8 cellular contexts compared by ENCODE assay signal in the genomic region with DNA sequence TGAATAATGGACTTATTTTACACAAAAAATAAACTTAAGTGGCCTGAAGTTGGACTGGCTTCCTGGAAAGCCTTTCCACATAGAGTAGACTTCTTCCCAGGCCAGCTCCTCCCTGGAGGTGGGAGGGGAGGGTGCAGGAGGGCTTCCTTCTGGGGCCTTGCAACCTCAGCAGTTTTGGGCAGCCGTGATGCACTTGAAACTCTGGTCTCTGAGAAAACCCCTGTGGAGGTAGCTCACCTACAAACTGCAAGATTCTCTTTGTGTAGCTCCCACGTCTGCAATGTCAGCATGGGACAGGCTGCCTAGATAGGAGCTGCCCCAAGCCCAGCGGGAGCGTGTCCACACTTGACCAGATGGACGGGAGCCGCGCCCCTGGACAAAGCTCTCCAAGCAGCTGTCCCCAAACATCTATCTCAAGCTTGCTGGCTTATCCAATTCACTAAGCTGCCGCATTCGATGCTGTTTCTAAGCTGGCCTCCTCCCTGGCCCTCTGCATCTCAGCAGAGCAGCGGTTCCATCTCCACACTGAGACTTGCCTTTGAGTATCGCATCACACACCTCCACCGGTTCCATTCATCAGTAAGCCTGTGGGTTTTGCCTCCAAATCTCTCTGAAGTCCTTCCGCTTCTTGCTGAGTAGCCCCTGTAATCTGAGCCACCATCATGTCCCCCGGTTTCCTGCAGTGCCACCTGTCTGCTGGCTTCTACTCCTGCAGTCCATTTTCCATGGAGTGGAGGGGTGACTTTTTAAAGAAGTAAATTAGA. TPM values are rescaled to one million over a fixed set of nuclear protein-coding genes. Genes with fewer than 3 reads are reported as not detected.
DNase-seq lines count a peak whose midpoint lies in the region; ATAC-seq and TF ChIP-seq lines count a peak whose summit lies in the region.

No MANE protein-coding gene starts in this region.

- peak overlapping the region; percentile 77 for H3K27ac ChIP-seq in foreskin keratinocyte
- peak overlapping the region; percentile 55 to 65 for H3K27ac ChIP-seq in prostate gland

- H3K36me3 ChIP-seq in prostate gland: no peaks in the 10 kb centered on the region

- no peaks in the 10 kb centered on the region for H3K27me3 ChIP-seq in foreskin keratinocyte
- H3K27me3 ChIP-seq in prostate gland (replicated peaks; ENCODE audit: insufficient read depth): no peaks in the 10 kb centered on the region

- H3K4me3 ChIP-seq in WI38 (ENCODE audit: low read depth, low read length) (peak overlapping the region; percentile 41; the same call in 1 of the 2 replicates), prostate gland (no peak overlapping the region)

- H3K9me3 ChIP-seq in prostate gland: no peaks in the 10 kb centered on the region

- H3K4me1 ChIP-seq in foreskin keratinocyte: peaks cover 4% of the 10 kb centered on the region
- no peaks in the 10 kb centered on the region for H3K4me1 ChIP-seq in prostate gland (replicated peaks)

- DNase-seq in GF-D8 (lab: John Stamatoyannopoulos, UW): peak; percentile 32
- peak; percentile 6 for DNase-seq in MV-4-11 (lab: John Stamatoyannopoulos, UW)
- peak in 1 of 2 donors; percentile 26 for DNase-seq in foreskin keratinocyte
- no peak for DNase-seq in prostate gland (ENCODE audit: low spot score)
- DNase-seq in activated CD4-positive, CD25-positive, alpha-beta regulatory T cell treated with anti-CD3 and anti-CD28 coated beads, Interleukin-2, amount 50 U/mL, for 72 hours: no peak
- no peak for DNase-seq in middle frontal gyrus (ENCODE audit: extremely low spot score, low spot score)
- DNase-seq in activated CD4-positive, alpha-beta T cell treated with anti-CD3 and anti-CD28 coated beads for 4 hours: no peak

- intact Hi-C loops in prostate gland (cut with DNase I): loop anchor here (5.0 kb wide), 1 partner anchor 48 kb away; no protein-coding TSS in a partner anchor

- peak; percentile 27 for TF ChIP-seq CTCF in WI38 (IDR thresholded peaks at IDR 0.05; ENCODE audit: low read depth, low read length)
- peak; percentile 59 for TF ChIP-seq CTCF in foreskin keratinocyte (conservative IDR thresholded peaks at IDR 0.05)
- peak in 1 of 4 experiments; percentile 24 for TF ChIP-seq CTCF in prostate gland (IDR thresholded peaks at IDR 0.05)

- ATAC-seq in foreskin keratinocyte: peak; percentile 6

- no peak for TF ChIP-seq POLR2A in prostate gland (IDR thresholded peaks at IDR 0.05)

- 67% methylated on average over 14 of the region's 14 CpGs for WGBS in prostate gland

RNA-seq across cellular contexts. Expression of a gene that starts 1.6 kb away (rescaled TPM):
- 76.8 and 92.5 TPM in 2 replicates for total RNA-seq in foreskin keratinocyte
- polyA plus RNA-seq in foreskin keratinocyte: 22.6 and 23.2 TPM in 2 replicates
- total RNA-seq in prostate gland: 10 to 100 TPM; 18.2 to 57.1 TPM

Comparison
In these comparisons a context has a peak if more than half of its experiments do, and no peak if none do; other contexts are left out.
1. DNase-seq: peak in GF-D8 (single experiment) and MV-4-11 (single experiment); none in prostate gland (single experiment), activated CD4-positive, CD25-positive, alpha-beta regulatory T cell treated with anti-CD3 and anti-CD28 coated beads, Interleukin-2, amount 50 U/mL, for 72 hours (single experiment), middle frontal gyrus (single experiment) and activated CD4-positive, alpha-beta T cell treated with anti-CD3 and anti-CD28 coated beads for 4 hours (0 of 2).